ENCODE assay signal across 9 cellular contexts in genomic region chr10:116850058-116850611, GRCh38. TPM values are rescaled to one million over a fixed set of nuclear protein-coding genes. Genes with fewer than 3 reads are reported as not detected.
DNase-seq lines count a peak whose midpoint lies in the region; ATAC-seq and TF ChIP-seq lines count a peak whose summit lies in the region.
"Had no signal": no experiment of that assay in that cellular context is flagged by ENCODE, and none has a peak within 500 bp of the region (broad histone marks: within the 10 kb centered on the region; RNA-seq: fewer than 3 reads in every experiment).

No MANE protein-coding gene starts in this region.

- intact Hi-C loops in body of pancreas (cut with DNase I) = no loop called here

- no peaks in the 10 kb centered on the region for H3K27me3 ChIP-seq in body of pancreas
- H3K27me3 ChIP-seq in layer of hippocampus (ENCODE audit: control insufficient read depth, insufficient read depth, low read length) = no peaks in the 10 kb centered on the region
- H3K27me3 ChIP-seq in subcutaneous abdominal adipose tissue (ENCODE audit: control insufficient read depth in 5 of 5, insufficient read depth in 4 of 5, low read length in 5 of 5) = peaks cover 0 to 25% (median 7%) of the 10 kb centered on the region in 5 donors
- H3K27me3 ChIP-seq in HAP-1 (ENCODE audit: low read depth) = no peaks in the 10 kb centered on the region

- H3K36me3 Mint-ChIP-seq in HFFc6 (ENCODE audit: low read depth) = no peaks in the 10 kb centered on the region

- H3K27ac ChIP-seq in body of pancreas = peak overlapping the region; percentile 46 to 85 (median 74)
- H3K27ac ChIP-seq in layer of hippocampus (ENCODE audit: low read depth, low read length) = peak overlapping the region; percentile 58
- no peak overlapping the region for H3K27ac ChIP-seq in subcutaneous abdominal adipose tissue (ENCODE audit: low read depth, low read length)

- DNase-seq in HFFc6 = no peak
- DNase-seq in body of pancreas = no peak
- no peak for DNase-seq in HAP-1 (ENCODE audit: low spot score in 2 of 2)
- DNase-seq in stimulated activated naive CD4-positive, alpha-beta T cell treated with Interleukin-2 at 50 U/mL for 16 hours (lab: John Stamatoyannopoulos, UW) = no peak
- DNase-seq: activated CD4-positive, alpha-beta T cell treated with anti-CD3 and anti-CD28 coated beads for 4 hours had no signal

- H3K9ac ChIP-seq in subcutaneous abdominal adipose tissue (ENCODE audit: low read length in 5 of 5) = peak overlapping the region in 4 of 5 donors; percentile 52 to 78 (median 64)

- no peak overlapping the region for H3K27ac Mint-ChIP-seq in HFFc6

- H3K4me1 ChIP-seq in body of pancreas = peaks cover 18% of the 10 kb centered on the region
- H3K4me1 ChIP-seq in subcutaneous abdominal adipose tissue (ENCODE audit: control insufficient read depth in 5 of 5, insufficient read depth in 5 of 5, low read length in 5 of 5) = peaks cover 2 to 20% (median 18%) of the 10 kb centered on the region in 5 donors
- no peaks in the 10 kb centered on the region for H3K4me1 ChIP-seq in HAP-1

- H3K27me3 Mint-ChIP-seq in HFFc6 (ENCODE audit: insufficient read depth) = peaks cover 18% of the 10 kb centered on the region

- H3K9me3 ChIP-seq in body of pancreas (no peaks in the 10 kb centered on the region), subcutaneous abdominal adipose tissue (ENCODE audit: control insufficient read depth in 5 of 5, low read length in 5 of 5) (no peaks in the 10 kb centered on the region), HAP-1 (peaks cover 4% of the 10 kb centered on the region; the same call in 1 of the 2 replicates)

- no peak for TF ChIP-seq POLR2A in body of pancreas (IDR thresholded peaks at IDR 0.05)

- no peak for TF ChIP-seq CTCF in HFFc6 (IDR thresholded peaks at IDR 0.05)
- no peak for TF ChIP-seq CTCF in body of pancreas (IDR thresholded peaks at IDR 0.05)

- in situ Hi-C loops in HAP-1 (cut with MboI; ENCODE audit: low sequenced_read_pairs) = no loop called here

- peaks cover 16% of the 10 kb centered on the region for H3K4me1 Mint-ChIP-seq in HFFc6 (ENCODE audit: low read depth)

- H3K9me3 Mint-ChIP-seq in HFFc6 = no peaks in the 10 kb centered on the region

- H3K4me3 Mint-ChIP-seq in HFFc6 = peak overlapping the region; percentile 85

- 16 to 31% methylated on average over 10 of the region's 10 CpGs for WGBS in body of pancreas, 2 donors

- ATAC-seq in body of pancreas (no peak), GM21576 (IDR thresholded peaks at IDR 0.05; ENCODE audit: unreplicated experiment) (no peak), HG03025 (IDR thresholded peaks at IDR 0.05; ENCODE audit: low FRiP score, unreplicated experiment) (no peak)

- H3K36me3 ChIP-seq in body of pancreas (replicated peaks in 1 of 2; ENCODE audit: insufficient read depth in 1 of 2, low read depth in 2 of 2) = no peaks in the 10 kb centered on the region
- H3K36me3 ChIP-seq in subcutaneous abdominal adipose tissue (ENCODE audit: control insufficient read depth in 5 of 5, insufficient read depth in 5 of 5, low read length in 5 of 5) = no peaks in the 10 kb centered on the region
- H3K36me3 ChIP-seq in HAP-1 (replicated peaks) = no peaks in the 10 kb centered on the region

- H3K4me3 ChIP-seq in body of pancreas (peak overlapping the region in 1 of 2 donors; percentile 86), subcutaneous abdominal adipose tissue (ENCODE audit: low read depth in 1 of 5, low read length in 5 of 5) (peak overlapping the region; percentile 67 to 91 (median 86)), HAP-1 (no peak overlapping the region)

RNA-seq across cellular contexts. Expression of gene ENO4, which starts 0.8 kb away (rescaled TPM):
- total RNA-seq in HFFc6 (2021; fragmentation: NEBNext Ultra II Directional; extraction: Animal tissue kit (Norgen Biotek cat#: 25700)) = not detected
- 1 to 10 TPM in 1 of 2 donors, not detected in 1; 1.0 TPM for total RNA-seq in body of pancreas
